In genomic region chr3:464255-464654, GRCh38 we compare ENCODE assay signal across 14 cellular contexts.
A peak's percentile ranks its signal among the peaks of the same experiment; 100 is the strongest.
DNase-seq lines count a peak whose midpoint lies in the region; ATAC-seq and TF ChIP-seq lines count a peak whose summit lies in the region.
"Had no signal": no experiment of that assay in that cellular context is flagged by ENCODE, and none has a peak within 500 bp of the region (broad histone marks: within the 10 kb centered on the region; RNA-seq: fewer than 3 reads in every experiment).

No MANE protein-coding gene starts in this region.

- H3K27ac ChIP-seq in GM23338 (ENCODE audit: low read depth) (no peak overlapping the region), upper lobe of right lung (no peak overlapping the region)
- H3K27ac ChIP-seq: BLaER1 treated with 17β-estradiol and CSF1 and Interleukin-3, amounts not matched to agents 10 nM and 100 nM had no signal

- H3K27me3 ChIP-seq in GM23338 (ENCODE audit: insufficient read depth) (no peaks in the 10 kb centered on the region), upper lobe of right lung (no peaks in the 10 kb centered on the region)
- H3K27me3 ChIP-seq: BLaER1 treated with 17β-estradiol and CSF1 and Interleukin-3, amounts not matched to agents 10 nM and 100 nM had no signal

- no peaks in the 10 kb centered on the region for H3K4me1 Mint-ChIP-seq in GM23338
- peaks cover 15% of the 10 kb centered on the region for H3K4me1 Mint-ChIP-seq in stimulated activated memory B cell treated with anti-CD40 and anti-IgM and Interleukin-4, amounts not matched to agents 10 μg/mL and 1 μg/mL and 100 μg/mL, for 72 hours
- H3K4me1 Mint-ChIP-seq: immature natural killer cell, WTC11 had no signal

- no peak overlapping the region for H3K4me3 ChIP-seq in GM23338
- H3K4me3 ChIP-seq in upper lobe of right lung, result no peak overlapping the region
- H3K4me3 ChIP-seq: BLaER1 treated with 17β-estradiol and CSF1 and Interleukin-3, amounts not matched to agents 10 nM and 100 nM had no signal

- no peak overlapping the region for H3K27ac Mint-ChIP-seq in GM23338
- H3K27ac Mint-ChIP-seq in stimulated activated memory B cell treated with anti-CD40 and anti-IgM and Interleukin-4, amounts not matched to agents 10 μg/mL and 1 μg/mL and 100 μg/mL, for 72 hours, result peak overlapping the region; percentile 53
- H3K27ac Mint-ChIP-seq: activated naive CD4-positive, alpha-beta T cell treated with anti-CD3 and anti-CD28 coated beads for 36 hours; immature natural killer cell; natural killer cell treated with Interleukin-12 subunit alpha and Interleukin-12 subunit beta and Interleukin-15 and Interleukin-18, amount 100 ng/mL, for 72 hours; WTC11 had no signal

- no peaks in the 10 kb centered on the region for H3K9me2 ChIP-seq in GM23338 (ENCODE audit: insufficient read depth)

- H3K4me1 ChIP-seq in GM23338 (ENCODE audit: insufficient read depth) (peaks cover 14% of the 10 kb centered on the region), upper lobe of right lung (no peaks in the 10 kb centered on the region)

- H3K79me2 ChIP-seq in GM23338 (replicated peaks; ENCODE audit: insufficient read depth), result no peaks in the 10 kb centered on the region

- peaks cover 95% of the 10 kb centered on the region for H3K9me3 Mint-ChIP-seq in GM23338
- no peaks in the 10 kb centered on the region for H3K9me3 Mint-ChIP-seq in stimulated activated memory B cell treated with anti-CD40 and anti-IgM and Interleukin-4, amounts not matched to agents 10 μg/mL and 1 μg/mL and 100 μg/mL, for 72 hours

- no peak for TF ChIP-seq CTCF in GM23338 (conservative IDR thresholded peaks at IDR 0.05; ENCODE audit: low read depth in 2 of 2)
- no peak for TF ChIP-seq CTCF in upper lobe of right lung (IDR thresholded peaks at IDR 0.05)

- H3K4me3 Mint-ChIP-seq in GM23338, result no peak overlapping the region
- H3K4me3 Mint-ChIP-seq in stimulated activated memory B cell treated with anti-CD40 and anti-IgM and Interleukin-4, amounts not matched to agents 10 μg/mL and 1 μg/mL and 100 μg/mL, for 72 hours, result no peak overlapping the region
- H3K4me3 Mint-ChIP-seq: activated naive CD4-positive, alpha-beta T cell treated with anti-CD3 and anti-CD28 coated beads for 36 hours; immature natural killer cell; natural killer cell treated with Interleukin-12 subunit alpha and Interleukin-12 subunit beta and Interleukin-15 and Interleukin-18, amount 100 ng/mL, for 72 hours; WTC11 had no signal

- ATAC-seq in GM19025 (IDR thresholded peaks at IDR 0.05; ENCODE audit: low read depth, unreplicated experiment), result peak; percentile 32
- no peak for ATAC-seq in GM23338
- peak; percentile 37 for ATAC-seq in HG03280 (IDR thresholded peaks at IDR 0.05; ENCODE audit: unreplicated experiment)
- peak; percentile 49 for ATAC-seq in stimulated activated memory B cell treated with anti-CD40 and anti-IgM and Interleukin-4, amounts not matched to agents 10 μg/mL and 1 μg/mL and 100 μg/mL, for 72 hours
- ATAC-seq in upper lobe of right lung, result no peak
- ATAC-seq: natural killer cell treated with Interleukin-12 subunit alpha and Interleukin-12 subunit beta and Interleukin-15 and Interleukin-18, amount 100 ng/mL, for 72 hours; WTC11 had no signal

- no peaks in the 10 kb centered on the region for H3K27me3 Mint-ChIP-seq in GM23338 (ENCODE audit: insufficient read depth, low read depth, poor library complexity)
- no peaks in the 10 kb centered on the region for H3K27me3 Mint-ChIP-seq in stimulated activated memory B cell treated with anti-CD40 and anti-IgM and Interleukin-4, amounts not matched to agents 10 μg/mL and 1 μg/mL and 100 μg/mL, for 72 hours
- H3K27me3 Mint-ChIP-seq: natural killer cell treated with Interleukin-12 subunit alpha and Interleukin-12 subunit beta and Interleukin-15 and Interleukin-18, amount 100 ng/mL, for 72 hours had no signal

- H4K20me1 ChIP-seq in GM23338 (replicated peaks; ENCODE audit: insufficient read depth), result no peaks in the 10 kb centered on the region
- H4K20me1 ChIP-seq: BLaER1 treated with 17β-estradiol and CSF1 and Interleukin-3, amounts not matched to agents 10 nM and 100 nM had no signal

- peaks cover 29% of the 10 kb centered on the region for H3K36me3 Mint-ChIP-seq in GM23338 (ENCODE audit: low read depth)
- no peaks in the 10 kb centered on the region for H3K36me3 Mint-ChIP-seq in stimulated activated memory B cell treated with anti-CD40 and anti-IgM and Interleukin-4, amounts not matched to agents 10 μg/mL and 1 μg/mL and 100 μg/mL, for 72 hours
- H3K36me3 Mint-ChIP-seq: immature natural killer cell; natural killer cell treated with Interleukin-12 subunit alpha and Interleukin-12 subunit beta and Interleukin-15 and Interleukin-18, amount 100 ng/mL, for 72 hours had no signal

- H3K36me3 ChIP-seq in GM23338 (ENCODE audit: insufficient read depth) (no peaks in the 10 kb centered on the region), upper lobe of right lung (no peaks in the 10 kb centered on the region)
- H3K36me3 ChIP-seq: BLaER1 treated with 17β-estradiol and CSF1 and Interleukin-3, amounts not matched to agents 10 nM and 100 nM had no signal

- DNase-seq in GM23338 (ENCODE audit: low spot score) (no peak), upper lobe of right lung (no peak), NCI-H510A treated with DMSO at 0.1 percent for 48 hours (lab: John Stamatoyannopoulos, UW) (no peak)
- no peak for DNase-seq in activated CD4-positive, CD25-positive, alpha-beta regulatory T cell (lab: John Stamatoyannopoulos, UW)
- DNase-seq: activated naive CD4-positive, alpha-beta T cell treated with anti-CD3 and anti-CD28 coated beads for 36 hours; cortex of kidney; immature natural killer cell; NCI-H1694 treated with DMSO at 0.1 percent for 48 hours had no signal

- no peaks in the 10 kb centered on the region for H3K9me3 ChIP-seq in upper lobe of right lung
- H3K9me3 ChIP-seq: BLaER1 treated with 17β-estradiol and CSF1 and Interleukin-3, amounts not matched to agents 10 nM and 100 nM had no signal

- H3F3A ChIP-seq in GM23338 (replicated peaks; ENCODE audit: low read depth), result no peaks in the 10 kb centered on the region

- H2AFZ ChIP-seq in GM23338, result 0 out of 2 replicates have a peak overlapping the region, but pooled peaks have one; percentile 70

- no peak overlapping the region for H3K4me2 ChIP-seq in GM23338
- H3K4me2 ChIP-seq: BLaER1 treated with 17β-estradiol and CSF1 and Interleukin-3, amounts not matched to agents 10 nM and 100 nM had no signal

- intact Hi-C loops in upper lobe of right lung (cut with DNase I), result no loop called here

TF ChIP-seq in GM23338, 12 proteins besides CTCF, POLR2A, EP300 and RAD21 (continues in another document):
- no peak for TF ChIP-seq ETS1 (IDR thresholded peaks at IDR 0.05)

Comparison
In these comparisons a context has a peak if more than half of its experiments do, and no peak if none do; other contexts are left out.
1. ATAC-seq: peak in GM19025 (single experiment), HG03280 (single experiment) and stimulated activated memory B cell treated with anti-CD40 and anti-IgM and Interleukin-4, amounts not matched to agents 10 μg/mL and 1 μg/mL and 100 μg/mL, for 72 hours (single experiment); none in GM23338 (single experiment) and upper lobe of right lung (single experiment).